In genomic region chr20:22385602-22386299, GRCh38 we compare ENCODE assay signal across 1 cellular context.
TF ChIP-seq lines count a peak whose summit lies in the region.

No MANE protein-coding gene starts in this region.

TF ChIP-seq in HepG2, 621 proteins besides CTCF, POLR2A, EP300 and RAD21 (continued from another document and continues in another):
- TF ChIP-seq, protein P1, sequence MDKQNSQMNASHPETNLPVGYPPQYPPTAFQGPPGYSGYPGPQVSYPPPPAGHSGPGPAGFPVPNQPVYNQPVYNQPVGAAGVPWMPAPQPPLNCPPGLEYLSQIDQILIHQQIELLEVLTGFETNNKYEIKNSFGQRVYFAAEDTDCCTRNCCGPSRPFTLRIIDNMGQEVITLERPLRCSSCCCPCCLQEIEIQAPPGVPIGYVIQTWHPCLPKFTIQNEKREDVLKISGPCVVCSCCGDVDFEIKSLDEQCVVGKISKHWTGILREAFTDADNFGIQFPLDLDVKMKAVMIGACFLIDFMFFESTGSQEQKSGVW (CRISPR knock-in tag; IDR thresholded peaks at IDR 0.05; ENCODE audit: borderline replicate concordance) = no peak
- TF ChIP-seq MEIS1 (CRISPR knock-in tag; IDR thresholded peaks at IDR 0.05; ENCODE audit: borderline replicate concordance) = no peak
- TF ChIP-seq TAF1 (CRISPR knock-in tag; IDR thresholded peaks at IDR 0.05) = no peak
- TF ChIP-seq SOX6 (IDR thresholded peaks at IDR 0.05) = no peak
- TF ChIP-seq SOX6 (CRISPR knock-in tag; IDR thresholded peaks at IDR 0.05) = no peak
- no peak for TF ChIP-seq U2AF2 (IDR thresholded peaks at IDR 0.05; ENCODE audit: low read depth, low read length)
- TF ChIP-seq PHF5A (CRISPR knock-in tag; IDR thresholded peaks at IDR 0.05; ENCODE audit: low read depth, unreplicated experiment) = no peak
- peak; percentile 49; the same call in 1 of the 2 replicates for TF ChIP-seq ZNF331 (CRISPR knock-in tag; IDR thresholded peaks at IDR 0.05)
- no peak for TF ChIP-seq PHB2 (IDR thresholded peaks at IDR 0.05; ENCODE audit: partially characterized antibody)
- TF ChIP-seq ZNF251 (CRISPR knock-in tag; IDR thresholded peaks at IDR 0.05) = no peak
- TF ChIP-seq ELF1 (CRISPR knock-in tag; IDR thresholded peaks at IDR 0.05) = no peak
- no peak for TF ChIP-seq ZNF737 (CRISPR knock-in tag; IDR thresholded peaks at IDR 0.05; ENCODE audit: borderline replicate concordance)
- TF ChIP-seq ZNF484 (CRISPR knock-in tag; IDR thresholded peaks at IDR 0.05; ENCODE audit: borderline replicate concordance, low read depth) = no peak
- TF ChIP-seq ZNF34 (CRISPR knock-in tag; IDR thresholded peaks at IDR 0.05; ENCODE audit: borderline replicate concordance) = no peak
- no peak for TF ChIP-seq ZBTB44 (CRISPR knock-in tag; IDR thresholded peaks at IDR 0.05)
- TF ChIP-seq ZFP41 (CRISPR knock-in tag; IDR thresholded peaks at IDR 0.05; ENCODE audit: borderline replicate concordance) = no peak
- TF ChIP-seq SCMH1 (CRISPR knock-in tag; IDR thresholded peaks at IDR 0.05; ENCODE audit: borderline replicate concordance) = no peak
- TF ChIP-seq ZBTB8A (CRISPR knock-in tag; IDR thresholded peaks at IDR 0.05; ENCODE audit: borderline replicate concordance, low read depth) = no peak
- TF ChIP-seq MTF2 (CRISPR knock-in tag; IDR thresholded peaks at IDR 0.05; ENCODE audit: borderline replicate concordance) = no peak
- peak; percentile 52; the same call in 1 of the 2 replicates for TF ChIP-seq IRF2 (CRISPR knock-in tag; IDR thresholded peaks at IDR 0.05)
- TF ChIP-seq ZC3H13 (CRISPR knock-in tag; IDR thresholded peaks at IDR 0.05) = no peak
- TF ChIP-seq ATAD3A (CRISPR knock-in tag; IDR thresholded peaks at IDR 0.05) = no peak
- no peak for TF ChIP-seq ZKSCAN1 (IDR thresholded peaks at IDR 0.05; ENCODE audit: low read length)
- no peak for TF ChIP-seq TOE1 (CRISPR knock-in tag; IDR thresholded peaks at IDR 0.05)
- no peak for TF ChIP-seq PRPF4 (IDR thresholded peaks at IDR 0.05; ENCODE audit: low read depth, low read length, poor library complexity, severe bottlenecking)
- no peak for TF ChIP-seq NFKBIZ (CRISPR knock-in tag; IDR thresholded peaks at IDR 0.05)
- no peak for TF ChIP-seq LCORL (IDR thresholded peaks at IDR 0.05)
- 0 out of 2 replicates have a peak, but pooled peaks have one; percentile 56 for TF ChIP-seq LCORL (CRISPR knock-in tag; IDR thresholded peaks at IDR 0.05)
- no peak for TF ChIP-seq ZNF720 (CRISPR knock-in tag; IDR thresholded peaks at IDR 0.05)
- TF ChIP-seq AGO2 (optimal IDR thresholded peaks at IDR 0.05; ENCODE audit: low read depth, low read length) = no peak
- peak; percentile 22; the same call in 1 of the 2 replicates for TF ChIP-seq FOSL2 (CRISPR knock-in tag; IDR thresholded peaks at IDR 0.05)
- no peak for TF ChIP-seq ETV5 (CRISPR knock-in tag; IDR thresholded peaks at IDR 0.05; ENCODE audit: borderline replicate concordance)
- TF ChIP-seq, protein P2, sequence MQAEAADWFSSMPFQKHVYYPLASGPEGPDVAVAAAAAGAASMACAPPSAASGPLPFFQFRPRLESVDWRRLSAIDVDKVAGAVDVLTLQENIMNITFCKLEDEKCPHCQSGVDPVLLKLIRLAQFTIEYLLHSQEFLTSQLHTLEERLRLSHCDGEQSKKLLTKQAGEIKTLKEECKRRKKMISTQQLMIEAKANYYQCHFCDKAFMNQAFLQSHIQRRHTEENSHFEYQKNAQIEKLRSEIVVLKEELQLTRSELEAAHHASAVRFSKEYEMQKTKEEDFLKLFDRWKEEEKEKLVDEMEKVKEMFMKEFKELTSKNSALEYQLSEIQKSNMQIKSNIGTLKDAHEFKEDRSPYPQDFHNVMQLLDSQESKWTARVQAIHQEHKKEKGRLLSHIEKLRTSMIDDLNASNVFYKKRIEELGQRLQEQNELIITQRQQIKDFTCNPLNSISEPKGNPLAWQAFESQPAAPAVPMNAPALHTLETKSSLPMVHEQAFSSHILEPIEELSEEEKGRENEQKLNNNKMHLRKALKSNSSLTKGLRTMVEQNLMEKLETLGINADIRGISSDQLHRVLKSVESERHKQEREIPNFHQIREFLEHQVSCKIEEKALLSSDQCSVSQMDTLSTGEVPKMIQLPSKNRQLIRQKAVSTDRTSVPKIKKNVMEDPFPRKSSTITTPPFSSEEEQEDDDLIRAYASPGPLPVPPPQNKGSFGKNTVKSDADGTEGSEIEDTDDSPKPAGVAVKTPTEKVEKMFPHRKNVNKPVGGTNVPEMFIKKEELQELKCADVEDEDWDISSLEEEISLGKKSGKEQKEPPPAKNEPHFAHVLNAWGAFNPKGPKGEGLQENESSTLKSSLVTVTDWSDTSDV (CRISPR knock-in tag; IDR thresholded peaks at IDR 0.05) = no peak
- no peak for TF ChIP-seq MEIS2 (CRISPR knock-in tag; IDR thresholded peaks at IDR 0.05)
- TF ChIP-seq, protein P3, sequence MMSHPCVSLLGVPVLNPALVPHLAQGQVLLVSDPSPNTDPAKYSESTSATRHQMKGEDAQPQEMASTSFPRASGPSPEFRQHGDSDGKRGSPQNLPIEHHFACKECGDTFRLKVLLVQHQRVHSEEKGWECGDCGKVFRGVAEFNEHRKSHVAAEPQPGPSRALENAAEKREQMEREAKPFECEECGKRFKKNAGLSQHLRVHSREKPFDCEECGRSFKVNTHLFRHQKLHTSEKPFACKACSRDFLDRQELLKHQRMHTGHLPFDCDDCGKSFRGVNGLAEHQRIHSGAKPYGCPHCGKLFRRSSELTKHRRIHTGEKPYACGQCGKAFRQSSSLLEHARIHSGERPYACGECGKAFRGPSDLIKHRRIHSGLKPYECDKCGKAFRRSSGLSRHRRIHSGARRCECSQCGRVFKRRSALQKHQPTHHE (CRISPR knock-in tag; IDR thresholded peaks at IDR 0.05; ENCODE audit: borderline replicate concordance) = no peak
- TF ChIP-seq, protein P4, sequence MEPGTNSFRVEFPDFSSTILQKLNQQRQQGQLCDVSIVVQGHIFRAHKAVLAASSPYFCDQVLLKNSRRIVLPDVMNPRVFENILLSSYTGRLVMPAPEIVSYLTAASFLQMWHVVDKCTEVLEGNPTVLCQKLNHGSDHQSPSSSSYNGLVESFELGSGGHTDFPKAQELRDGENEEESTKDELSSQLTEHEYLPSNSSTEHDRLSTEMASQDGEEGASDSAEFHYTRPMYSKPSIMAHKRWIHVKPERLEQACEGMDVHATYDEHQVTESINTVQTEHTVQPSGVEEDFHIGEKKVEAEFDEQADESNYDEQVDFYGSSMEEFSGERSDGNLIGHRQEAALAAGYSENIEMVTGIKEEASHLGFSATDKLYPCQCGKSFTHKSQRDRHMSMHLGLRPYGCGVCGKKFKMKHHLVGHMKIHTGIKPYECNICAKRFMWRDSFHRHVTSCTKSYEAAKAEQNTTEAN (CRISPR knock-in tag; conservative IDR thresholded peaks at IDR 0.05) = no peak
- no peak for TF ChIP-seq ZFX (CRISPR knock-in tag; IDR thresholded peaks at IDR 0.05; ENCODE audit: low read depth)
- TF ChIP-seq WIZ (CRISPR knock-in tag; IDR thresholded peaks at IDR 0.05) = 0 out of 2 replicates have a peak, but pooled peaks have one; percentile 25
- no peak for TF ChIP-seq ZNF788 (CRISPR knock-in tag; IDR thresholded peaks at IDR 0.05; ENCODE audit: borderline replicate concordance)
- TF ChIP-seq, protein P5, sequence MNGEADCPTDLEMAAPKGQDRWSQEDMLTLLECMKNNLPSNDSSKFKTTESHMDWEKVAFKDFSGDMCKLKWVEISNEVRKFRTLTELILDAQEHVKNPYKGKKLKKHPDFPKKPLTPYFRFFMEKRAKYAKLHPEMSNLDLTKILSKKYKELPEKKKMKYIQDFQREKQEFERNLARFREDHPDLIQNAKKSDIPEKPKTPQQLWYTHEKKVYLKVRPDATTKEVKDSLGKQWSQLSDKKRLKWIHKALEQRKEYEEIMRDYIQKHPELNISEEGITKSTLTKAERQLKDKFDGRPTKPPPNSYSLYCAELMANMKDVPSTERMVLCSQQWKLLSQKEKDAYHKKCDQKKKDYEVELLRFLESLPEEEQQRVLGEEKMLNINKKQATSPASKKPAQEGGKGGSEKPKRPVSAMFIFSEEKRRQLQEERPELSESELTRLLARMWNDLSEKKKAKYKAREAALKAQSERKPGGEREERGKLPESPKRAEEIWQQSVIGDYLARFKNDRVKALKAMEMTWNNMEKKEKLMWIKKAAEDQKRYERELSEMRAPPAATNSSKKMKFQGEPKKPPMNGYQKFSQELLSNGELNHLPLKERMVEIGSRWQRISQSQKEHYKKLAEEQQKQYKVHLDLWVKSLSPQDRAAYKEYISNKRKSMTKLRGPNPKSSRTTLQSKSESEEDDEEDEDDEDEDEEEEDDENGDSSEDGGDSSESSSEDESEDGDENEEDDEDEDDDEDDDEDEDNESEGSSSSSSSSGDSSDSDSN (CRISPR knock-in tag; IDR thresholded peaks at IDR 0.05) = no peak
- 0 out of 2 replicates have a peak, but pooled peaks have one; percentile 17 for TF ChIP-seq PATZ1 (CRISPR knock-in tag; IDR thresholded peaks at IDR 0.05)
- TF ChIP-seq SIX1 (CRISPR knock-in tag; IDR thresholded peaks at IDR 0.05; ENCODE audit: borderline replicate concordance) = peak; percentile 42; the same call in 1 of the 2 replicates
- no peak for TF ChIP-seq ZNF883 (CRISPR knock-in tag; IDR thresholded peaks at IDR 0.05; ENCODE audit: not compliant biosample characterization)
- no peak for TF ChIP-seq FOXK2 (IDR thresholded peaks at IDR 0.05)
- TF ChIP-seq PITX1 (CRISPR knock-in tag; IDR thresholded peaks at IDR 0.05) = no peak
- no peak for TF ChIP-seq CHD2 (IDR thresholded peaks at IDR 0.05; ENCODE audit: low read depth, low read length)
- no peak for TF ChIP-seq SOX13 (IDR thresholded peaks at IDR 0.05)
- TF ChIP-seq SOX13 (CRISPR knock-in tag; conservative IDR thresholded peaks at IDR 0.05 in 1 of 2, IDR thresholded peaks at IDR 0.05 in 1 of 2) = peak in 1 of 2 experiments; percentile 26; a peak in 1 of 4 replicates
- no peak for TF ChIP-seq ZNF557 (CRISPR knock-in tag; IDR thresholded peaks at IDR 0.05)
- no peak for TF ChIP-seq NBN (conservative IDR thresholded peaks at IDR 0.05)
- no peak for TF ChIP-seq TBP (CRISPR knock-in tag; IDR thresholded peaks at IDR 0.05)
- TF ChIP-seq, protein P6, sequence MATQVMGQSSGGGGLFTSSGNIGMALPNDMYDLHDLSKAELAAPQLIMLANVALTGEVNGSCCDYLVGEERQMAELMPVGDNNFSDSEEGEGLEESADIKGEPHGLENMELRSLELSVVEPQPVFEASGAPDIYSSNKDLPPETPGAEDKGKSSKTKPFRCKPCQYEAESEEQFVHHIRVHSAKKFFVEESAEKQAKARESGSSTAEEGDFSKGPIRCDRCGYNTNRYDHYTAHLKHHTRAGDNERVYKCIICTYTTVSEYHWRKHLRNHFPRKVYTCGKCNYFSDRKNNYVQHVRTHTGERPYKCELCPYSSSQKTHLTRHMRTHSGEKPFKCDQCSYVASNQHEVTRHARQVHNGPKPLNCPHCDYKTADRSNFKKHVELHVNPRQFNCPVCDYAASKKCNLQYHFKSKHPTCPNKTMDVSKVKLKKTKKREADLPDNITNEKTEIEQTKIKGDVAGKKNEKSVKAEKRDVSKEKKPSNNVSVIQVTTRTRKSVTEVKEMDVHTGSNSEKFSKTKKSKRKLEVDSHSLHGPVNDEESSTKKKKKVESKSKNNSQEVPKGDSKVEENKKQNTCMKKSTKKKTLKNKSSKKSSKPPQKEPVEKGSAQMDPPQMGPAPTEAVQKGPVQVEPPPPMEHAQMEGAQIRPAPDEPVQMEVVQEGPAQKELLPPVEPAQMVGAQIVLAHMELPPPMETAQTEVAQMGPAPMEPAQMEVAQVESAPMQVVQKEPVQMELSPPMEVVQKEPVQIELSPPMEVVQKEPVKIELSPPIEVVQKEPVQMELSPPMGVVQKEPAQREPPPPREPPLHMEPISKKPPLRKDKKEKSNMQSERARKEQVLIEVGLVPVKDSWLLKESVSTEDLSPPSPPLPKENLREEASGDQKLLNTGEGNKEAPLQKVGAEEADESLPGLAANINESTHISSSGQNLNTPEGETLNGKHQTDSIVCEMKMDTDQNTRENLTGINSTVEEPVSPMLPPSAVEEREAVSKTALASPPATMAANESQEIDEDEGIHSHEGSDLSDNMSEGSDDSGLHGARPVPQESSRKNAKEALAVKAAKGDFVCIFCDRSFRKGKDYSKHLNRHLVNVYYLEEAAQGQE (IDR thresholded peaks at IDR 0.05; ENCODE audit: borderline replicate concordance in 1 of 2, low read depth in 1 of 2, low read length in 2 of 2) = no peak
- TF ChIP-seq, protein P7, sequence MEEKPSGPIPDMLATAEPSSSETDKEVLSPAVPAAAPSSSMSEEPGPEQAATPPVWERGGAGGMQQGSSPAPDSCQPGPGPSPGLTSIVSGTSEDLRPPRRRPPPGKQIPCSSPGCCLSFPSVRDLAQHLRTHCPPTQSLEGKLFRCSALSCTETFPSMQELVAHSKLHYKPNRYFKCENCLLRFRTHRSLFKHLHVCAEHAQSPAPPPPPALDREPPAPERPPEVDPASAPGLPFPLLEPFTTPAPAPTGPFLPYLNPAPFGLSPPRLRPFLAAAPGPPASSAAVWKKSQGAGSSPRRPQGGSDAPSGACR (CRISPR knock-in tag; IDR thresholded peaks at IDR 0.05) = no peak
- TF ChIP-seq NR0B2 (CRISPR knock-in tag; IDR thresholded peaks at IDR 0.05) = no peak
